In the genomic region with DNA sequence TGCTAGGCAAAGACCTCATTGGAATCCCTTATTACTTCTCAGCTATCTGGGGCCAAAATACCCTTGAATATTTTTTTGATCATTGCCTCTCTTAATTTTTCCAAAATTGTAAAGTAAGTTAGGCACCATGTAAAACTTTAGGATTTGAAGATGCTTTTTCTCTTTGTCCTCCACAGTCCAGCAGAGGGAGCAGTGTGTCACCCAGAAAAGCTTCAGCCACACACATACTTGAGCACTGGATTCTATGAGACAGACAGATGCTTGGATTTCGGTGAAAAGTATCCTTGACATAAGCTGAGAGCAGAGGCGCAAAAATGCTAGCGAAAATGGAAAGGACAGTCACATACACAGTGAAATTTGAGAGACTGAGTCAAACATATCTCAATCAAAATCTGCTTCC, we compare ENCODE assay signal across 8 cellular contexts.
DNase-seq lines count a peak whose midpoint lies in the region; ATAC-seq lines count a peak whose summit lies in the region.

No MANE protein-coding gene starts in this region.

- H3K27me3 Mint-ChIP-seq in activated CD4-positive, alpha-beta T cell treated with anti-CD3 and anti-CD28 coated beads, Interleukin-2, amount 10 ng/mL, durations not matched to agents 7 days and 5 days: no peaks in the 10 kb centered on the region

- H3K4me3 Mint-ChIP-seq in activated CD4-positive, alpha-beta T cell treated with anti-CD3 and anti-CD28 coated beads, Interleukin-2, amount 10 ng/mL, durations not matched to agents 7 days and 5 days: no peak overlapping the region

- CTCF ChIA-PET in activated CD4-positive, alpha-beta T cell treated with anti-CD3 and anti-CD28 coated beads, Interleukin-2, amount 10 ng/mL, durations not matched to agents 7 days and 5 days (lab: Charles Lee): no interaction called here

- POLR2A ChIA-PET in activated CD4-positive, alpha-beta T cell treated with anti-CD3 and anti-CD28 coated beads, Interleukin-2, amount 10 ng/mL, durations not matched to agents 7 days and 5 days (lab: Charles Lee): no interaction called here

- ATAC-seq in GM19351 (IDR thresholded peaks at IDR 0.05; ENCODE audit: unreplicated experiment): peak; percentile 76
- ATAC-seq in GM18511 (IDR thresholded peaks at IDR 0.05; ENCODE audit: unreplicated experiment): no peak

- DNase-seq in COLO668 (lab: John Stamatoyannopoulos, UW; ENCODE audit: unreplicated experiment) (peak; percentile 25), LHCN-M2 (ENCODE audit: low read depth) (peak; percentile 66), SKM-1 treated with dmso at 0.1 percent for 144 hours (lab: John Stamatoyannopoulos, UW; ENCODE audit: unreplicated experiment) (peak; percentile 39), glomerular endothelial cell (ENCODE audit: extremely low read depth, low read depth, low spot score) (peak; percentile 25), renal cortical epithelial cell (ENCODE audit: low read depth) (peak; percentile 64)
- no peak for DNase-seq in activated CD4-positive, alpha-beta T cell treated with anti-CD3 and anti-CD28 coated beads, Interleukin-2, amount 10 ng/mL, durations not matched to agents 7 days and 5 days

- H3K27ac Mint-ChIP-seq in activated CD4-positive, alpha-beta T cell treated with anti-CD3 and anti-CD28 coated beads, Interleukin-2, amount 10 ng/mL, durations not matched to agents 7 days and 5 days: no peak overlapping the region

- no peaks in the 10 kb centered on the region for H3K36me3 Mint-ChIP-seq in activated CD4-positive, alpha-beta T cell treated with anti-CD3 and anti-CD28 coated beads, Interleukin-2, amount 10 ng/mL, durations not matched to agents 7 days and 5 days (ENCODE audit: low read depth)

- H3K4me1 Mint-ChIP-seq in activated CD4-positive, alpha-beta T cell treated with anti-CD3 and anti-CD28 coated beads, Interleukin-2, amount 10 ng/mL, durations not matched to agents 7 days and 5 days: no peaks in the 10 kb centered on the region

- no peaks in the 10 kb centered on the region for H3K9me3 Mint-ChIP-seq in activated CD4-positive, alpha-beta T cell treated with anti-CD3 and anti-CD28 coated beads, Interleukin-2, amount 10 ng/mL, durations not matched to agents 7 days and 5 days
